Comparison of ENCODE assay signal across 30 cellular contexts in the genomic region with DNA sequence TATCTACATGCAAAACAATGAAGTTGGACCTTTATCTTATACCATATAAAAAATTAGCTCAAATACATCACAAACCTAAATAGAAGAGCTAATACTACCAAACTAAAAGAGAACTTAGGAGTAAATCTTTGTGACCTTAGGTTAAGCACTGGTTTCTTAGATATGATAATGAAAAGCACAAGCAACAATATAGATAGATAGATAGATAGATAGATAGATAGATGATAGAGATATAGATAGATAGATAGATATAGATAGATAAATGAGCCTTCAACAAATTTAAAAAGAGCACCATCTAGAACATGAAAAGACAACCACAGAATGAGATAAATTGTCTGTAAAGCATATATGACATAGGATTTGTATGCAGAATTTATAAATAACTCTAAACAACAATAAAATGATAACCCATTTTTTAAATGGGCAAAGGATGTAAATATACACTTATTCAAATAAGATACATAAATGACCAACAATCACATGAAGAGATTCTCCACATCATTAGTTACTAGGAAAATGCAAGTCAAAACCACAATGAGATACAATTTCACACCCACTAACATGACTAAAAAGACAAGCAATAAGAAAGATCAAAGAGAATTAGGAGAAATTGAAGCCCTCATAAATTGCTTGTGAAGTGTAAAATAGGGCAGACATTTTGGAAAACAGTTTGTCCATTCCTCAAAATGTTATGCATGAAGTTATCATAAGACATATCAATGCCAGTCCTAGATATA.
DNase-seq lines count a peak whose midpoint lies in the region; ATAC-seq lines count a peak whose summit lies in the region.
"Had no signal": no experiment of that assay in that cellular context is flagged by ENCODE, and none has a peak within 500 bp of the region (broad histone marks: within the 10 kb centered on the region; RNA-seq: fewer than 3 reads in every experiment).

No MANE protein-coding gene starts in this region.

- H3K36me3 ChIP-seq in SK-N-MC (ENCODE audit: insufficient read depth, low read length) (no peaks in the 10 kb centered on the region), aorta (ENCODE audit: control insufficient read depth in 1 of 2, insufficient read depth in 2 of 2, low read length in 1 of 2) (no peaks in the 10 kb centered on the region)
- H3K36me3 ChIP-seq: cardiac muscle cell, left ventricle myocardium inferior, stomach, tibial artery, WERI-Rb-1 had no signal

- H3K4me1 Mint-ChIP-seq in activated naive CD8-positive, alpha-beta T cell treated with anti-CD3 and anti-CD28 coated beads, Interleukin-2, amount 50 U/mL, for 24 hours = peaks cover 25% of the 10 kb centered on the region
- H3K4me1 Mint-ChIP-seq in activated naive CD8-positive, alpha-beta T cell treated with anti-CD3 and anti-CD28 coated beads for 36 hours = peaks cover 24% of the 10 kb centered on the region
- H3K4me1 Mint-ChIP-seq in immature natural killer cell = peaks cover 17 to 22% of the 10 kb centered on the region in 2 donors
- H3K4me1 Mint-ChIP-seq: B cell had no signal

- no peaks in the 10 kb centered on the region for H3K27me3 Mint-ChIP-seq in activated naive CD8-positive, alpha-beta T cell treated with anti-CD3 and anti-CD28 coated beads, Interleukin-2, amount 50 U/mL, for 24 hours
- H3K27me3 Mint-ChIP-seq in activated naive CD8-positive, alpha-beta T cell treated with anti-CD3 and anti-CD28 coated beads for 36 hours = no peaks in the 10 kb centered on the region
- peaks cover 2 to 10% (median 4%) of the 10 kb centered on the region in 3 donors for H3K27me3 Mint-ChIP-seq in immature natural killer cell (ENCODE audit: low read depth in 3 of 3)
- H3K27me3 Mint-ChIP-seq: activated naive CD4-positive, alpha-beta T cell treated with anti-CD3 and anti-CD28 coated beads, Interleukin-2, amount 50 U/mL, for 24 hours had no signal

- no peaks in the 10 kb centered on the region for H3K36me3 Mint-ChIP-seq in activated naive CD8-positive, alpha-beta T cell treated with anti-CD3 and anti-CD28 coated beads, Interleukin-2, amount 50 U/mL, for 24 hours (ENCODE audit: low read depth)
- H3K36me3 Mint-ChIP-seq in activated naive CD8-positive, alpha-beta T cell treated with anti-CD3 and anti-CD28 coated beads for 36 hours = peaks cover 2% of the 10 kb centered on the region
- peaks cover 0 to 6% (median 4%) of the 10 kb centered on the region in 3 donors for H3K36me3 Mint-ChIP-seq in immature natural killer cell
- H3K36me3 Mint-ChIP-seq: activated naive CD4-positive, alpha-beta T cell treated with anti-CD3 and anti-CD28 coated beads, Interleukin-2, amount 50 U/mL, for 24 hours had no signal

- no peaks in the 10 kb centered on the region for H3K27me3 ChIP-seq in aorta (ENCODE audit: control insufficient read depth in 1 of 2, insufficient read depth in 2 of 2, low read length in 1 of 2)
- H3K27me3 ChIP-seq: cardiac muscle cell, stomach, tibial artery had no signal

- H3K4me3 ChIP-seq in SK-N-MC (peak overlapping the region; percentile 4; the same call in 1 of the 2 replicates), aorta (ENCODE audit: low read length in 2 of 2) (no peak overlapping the region)
- H3K4me3 ChIP-seq: cardiac muscle cell, coronary artery, left ventricle myocardium inferior, stomach, tibial artery had no signal

- H3K9me3 ChIP-seq in SK-N-MC (ENCODE audit: low read depth, low read length) = no peaks in the 10 kb centered on the region
- no peaks in the 10 kb centered on the region for H3K9me3 ChIP-seq in aorta (ENCODE audit: control insufficient read depth, low read length)
- H3K9me3 ChIP-seq: left ventricle myocardium inferior, stomach, tibial artery had no signal

- peak; percentile 59 for ATAC-seq in activated naive CD8-positive, alpha-beta T cell treated with anti-CD3 and anti-CD28 coated beads, Interleukin-2, amount 50 U/mL, for 24 hours
- ATAC-seq in aorta (ENCODE audit: low FRiP score) (no peak), GM21529 (IDR thresholded peaks at IDR 0.05; ENCODE audit: unreplicated experiment) (no peak)

- peaks cover 1 to 3% of the 10 kb centered on the region in 2 donors for H3K4me1 ChIP-seq in aorta (ENCODE audit: control insufficient read depth in 1 of 2, insufficient read depth in 2 of 2, low read length in 2 of 2)
- H3K4me1 ChIP-seq: left ventricle myocardium inferior had no signal

- H3K27ac Mint-ChIP-seq in activated naive CD8-positive, alpha-beta T cell treated with anti-CD3 and anti-CD28 coated beads, Interleukin-2, amount 50 U/mL, for 24 hours = peak overlapping the region; percentile 59
- H3K27ac Mint-ChIP-seq in activated naive CD8-positive, alpha-beta T cell treated with anti-CD3 and anti-CD28 coated beads for 36 hours = no peak overlapping the region
- peak overlapping the region; percentile 26 to 84 (median 46) for H3K27ac Mint-ChIP-seq in immature natural killer cell
- H3K27ac Mint-ChIP-seq: activated naive CD4-positive, alpha-beta T cell treated with anti-CD3 and anti-CD28 coated beads, Interleukin-2, amount 50 U/mL, for 24 hours; activated T-helper 2 cell treated with anti-CD3 and anti-CD28 coated beads, Interferon-gamma antibody, Interleukin-2, Interleukin-4, amounts not matched to agents 10 μg/mL and 5 μg/mL and 100 μg/mL, durations not matched to agents 14 hours and 24 hours and 36 hours; B cell had no signal

- no peak overlapping the region for H3K9ac ChIP-seq in SK-N-MC (ENCODE audit: insufficient read length)
- H3K9ac ChIP-seq: KMS-11 had no signal

- H3K9me3 Mint-ChIP-seq in activated naive CD8-positive, alpha-beta T cell treated with anti-CD3 and anti-CD28 coated beads, Interleukin-2, amount 50 U/mL, for 24 hours = no peaks in the 10 kb centered on the region
- peaks cover 2% of the 10 kb centered on the region for H3K9me3 Mint-ChIP-seq in activated naive CD8-positive, alpha-beta T cell treated with anti-CD3 and anti-CD28 coated beads for 36 hours
- H3K9me3 Mint-ChIP-seq in immature natural killer cell = no peaks in the 10 kb centered on the region
- H3K9me3 Mint-ChIP-seq: activated T-helper 2 cell treated with anti-CD3 and anti-CD28 coated beads, Interferon-gamma antibody, Interleukin-2, Interleukin-4, amounts not matched to agents 10 μg/mL and 5 μg/mL and 100 μg/mL, durations not matched to agents 14 hours and 24 hours and 36 hours; CD8-positive, alpha-beta memory T cell had no signal

- no peak overlapping the region for H3K27ac ChIP-seq in SK-N-MC
- H3K27ac ChIP-seq in aorta (ENCODE audit: low read depth in 1 of 2, low read length in 2 of 2) = no peak overlapping the region
- H3K27ac ChIP-seq: cardiac muscle cell, coronary artery, KMS-11, left ventricle myocardium inferior, WERI-Rb-1 had no signal

- DNase-seq in activated naive CD8-positive, alpha-beta T cell treated with anti-CD3 and anti-CD28 coated beads, Interleukin-2, amount 50 U/mL, for 24 hours = no peak
- DNase-seq in activated naive CD8-positive, alpha-beta T cell treated with anti-CD3 and anti-CD28 coated beads for 36 hours = no peak
- DNase-seq in SK-N-MC (ENCODE audit: low read depth, low spot score) (no peak), immature natural killer cell (peak; percentile 46 to 57 (median 56)), HPDE6-E6E7 (ENCODE audit: extremely low spot score) (no peak), aorta (no peak)
- DNase-seq: ACHN; activated CD4-positive, alpha-beta T cell treated with anti-CD3 and anti-CD28 coated beads, Interleukin-2, amount 50 U/mL, for 1 hour; anterior cingulate cortex; effector CD8-positive, alpha-beta T cell; islet precursor cell; left ventricle myocardium inferior; NCI-H1436; NCI-H2081 treated with DMSO at 0.1 percent for 48 hours; NCI-H446; NCI-H82; SIG-M5; stimulated activated CD4-positive, alpha-beta T cell treated with anti-CD3 and anti-CD28 coated beads, Interleukin-1b, Interleukin-23, amount 100 ng/mL, for 48 hours; stomach; T-helper 9 cell; tibial artery; WERI-Rb-1 had no signal

- intact Hi-C loops in aorta (cut with DNase I) = no loop called here

- peak overlapping the region; percentile 10 for H3K4me3 Mint-ChIP-seq in activated naive CD8-positive, alpha-beta T cell treated with anti-CD3 and anti-CD28 coated beads, Interleukin-2, amount 50 U/mL, for 24 hours
- H3K4me3 Mint-ChIP-seq in activated naive CD8-positive, alpha-beta T cell treated with anti-CD3 and anti-CD28 coated beads for 36 hours = no peak overlapping the region
- H3K4me3 Mint-ChIP-seq in immature natural killer cell = peak overlapping the region in 4 of 5 donors; percentile 1 to 41 (median 6)
- H3K4me3 Mint-ChIP-seq: activated naive CD4-positive, alpha-beta T cell treated with anti-CD3 and anti-CD28 coated beads, Interleukin-2, amount 50 U/mL, for 24 hours; B cell had no signal

Comparison
In these comparisons a context has a peak if more than half of its experiments do, and no peak if none do; other contexts are left out.
1. DNase-seq: peak in immature natural killer cell (3 of 3); none in activated naive CD8-positive, alpha-beta T cell treated with anti-CD3 and anti-CD28 coated beads, Interleukin-2, amount 50 U/mL, for 24 hours (single experiment), activated naive CD8-positive, alpha-beta T cell treated with anti-CD3 and anti-CD28 coated beads for 36 hours (single experiment), SK-N-MC (single experiment), HPDE6-E6E7 (single experiment) and aorta (0 of 2).